In genomic region chr2:241950878-241951331, GRCh38 we compare ENCODE assay signal across 8 cellular contexts.
DNase-seq lines count a peak whose midpoint lies in the region; ATAC-seq and TF ChIP-seq lines count a peak whose summit lies in the region.

No MANE protein-coding gene starts in this region.

- H3K27ac ChIP-seq in dorsolateral prefrontal cortex (no peak overlapping the region), lower lobe of right lung (no peak overlapping the region)

- H3K27me3 ChIP-seq in dorsolateral prefrontal cortex (peaks cover 0 to 3% (median 0%) of the 10 kb centered on the region in 45 donors), lower lobe of right lung (ENCODE audit: low read depth) (peaks cover 3% of the 10 kb centered on the region)

- TF ChIP-seq CTCF in GM12875 (IDR thresholded peaks at IDR 0.05; ENCODE audit: borderline replicate concordance, insufficient read depth, low read depth, low read length) (peak; percentile 84), dorsolateral prefrontal cortex (IDR thresholded peaks at IDR 0.05 in 54 of 56, conservative IDR thresholded peaks at IDR 0.05 in 2 of 56; ENCODE audit: low read depth in 1 of 56, partially characterized antibody in 56 of 56) (peak; percentile 43 to 98 (median 91)), lower lobe of right lung (IDR thresholded peaks at IDR 0.05) (peak; percentile 95)

- H3K36me3 ChIP-seq in lower lobe of right lung: no peaks in the 10 kb centered on the region

- peaks cover 8% of the 10 kb centered on the region for H3K4me1 ChIP-seq in lower lobe of right lung

- intact Hi-C loops in dorsolateral prefrontal cortex (cut with DNase I): no loop called here
- intact Hi-C loops in lower lobe of right lung (cut with DNase I): no loop called here

- no peaks in the 10 kb centered on the region for H3K9me3 ChIP-seq in lower lobe of right lung

- no peak overlapping the region for H3K4me3 ChIP-seq in GM12875 (ENCODE audit: low read depth, low read length)
- peak overlapping the region in 28 of 59 donors; percentile 1 to 44 (median 26) for H3K4me3 ChIP-seq in dorsolateral prefrontal cortex
- peak overlapping the region; percentile 12 for H3K4me3 ChIP-seq in lower lobe of right lung

- peak; percentile 46 for DNase-seq in A172 (ENCODE audit: low spot score)
- peak; percentile 37 for DNase-seq in NCI-H2171 treated with DMSO at 0.1 percent for 48 hours (lab: John Stamatoyannopoulos, UW)
- peak; percentile 67 for DNase-seq in activated CD4-positive, alpha-beta T cell treated with anti-CD3 and anti-CD28 coated beads, Interleukin-2, amount 50 U/mL, for 1 hour
- DNase-seq in dorsolateral prefrontal cortex: peak; percentile 70 to 86 (median 78)
- DNase-seq in lower lobe of right lung: peak; percentile 81
- peak; percentile 28 for DNase-seq in stimulated activated CD8-positive, alpha-beta memory T cell treated with anti-CD3 and anti-CD28 coated beads, Interleukin-12 subunit alpha, Interleukin-12 subunit beta, amount 100 ng/mL, for 24 hours (ENCODE audit: extremely low read depth)

- peak; percentile 76 to 79 for ATAC-seq in lower lobe of right lung
- ATAC-seq in GM18502 (IDR thresholded peaks at IDR 0.05; ENCODE audit: poor library complexity, unreplicated experiment): no peak

Comparison
In these comparisons a context has a peak if more than half of its experiments do, and no peak if none do; other contexts are left out.
1. DNase-seq: peak in every context shown above with its lines; median percentile 81 in lower lobe of right lung; 78 in dorsolateral prefrontal cortex; 67 in activated CD4-positive, alpha-beta T cell treated with anti-CD3 and anti-CD28 coated beads, Interleukin-2, amount 50 U/mL, for 1 hour; 46 in A172; 37 in NCI-H2171 treated with DMSO at 0.1 percent for 48 hours; 28 in stimulated activated CD8-positive, alpha-beta memory T cell treated with anti-CD3 and anti-CD28 coated beads, Interleukin-12 subunit alpha, Interleukin-12 subunit beta, amount 100 ng/mL, for 24 hours.